In genomic region chr4:77711469-77711868, GRCh38 we compare ENCODE assay signal across 14 cellular contexts.
"Had no signal": no experiment of that assay in that cellular context is flagged by ENCODE, and none has a peak within 500 bp of the region (broad histone marks: within the 10 kb centered on the region; RNA-seq: fewer than 3 reads in every experiment).

No MANE protein-coding gene starts in this region.

- H3K27me3 Mint-ChIP-seq: activated naive CD8-positive, alpha-beta T cell treated with anti-CD3 and anti-CD28 coated beads, Interleukin-2, amount 10 ng/mL, durations not matched to agents 7 days and 5 days; stimulated activated naive B cell treated with anti-CD40 and anti-IgM and Interleukin-4, amounts not matched to agents 10 μg/mL and 1 μg/mL and 100 μg/mL, for 72 hours had no signal

- H3K9me3 Mint-ChIP-seq: activated T-helper 2 cell treated with anti-CD3 and anti-CD28 coated beads, Interferon-gamma antibody, Interleukin-2, Interleukin-4, amounts not matched to agents 10 μg/mL and 5 μg/mL and 100 μg/mL, durations not matched to agents 14 hours and 24 hours and 36 hours; T-helper 1 cell treated with Interleukin-12 subunit alpha and Interleukin-12 subunit beta and Interleukin-4 antibody, amounts not matched to agents 30 μg/mL and 1 μg/mL, for 36 hours had no signal

- H3K4me3 Mint-ChIP-seq: activated naive CD8-positive, alpha-beta T cell treated with anti-CD3 and anti-CD28 coated beads, Interleukin-2, amount 10 ng/mL, durations not matched to agents 7 days and 5 days; stimulated activated naive B cell treated with anti-CD40 and anti-IgM and Interleukin-4, amounts not matched to agents 10 μg/mL and 1 μg/mL and 100 μg/mL, for 72 hours; T-helper 1 cell treated with Interleukin-12 subunit alpha and Interleukin-12 subunit beta and Interleukin-4 antibody, amounts not matched to agents 30 μg/mL and 1 μg/mL, for 36 hours had no signal

- H3K36me3 ChIP-seq: esophagus muscularis mucosa had no signal

- H3K4me3 ChIP-seq: esophagus muscularis mucosa, psoas muscle, spleen had no signal

- H3K27ac ChIP-seq: esophagus muscularis mucosa, psoas muscle, spleen had no signal

- H3K27ac Mint-ChIP-seq: activated naive CD8-positive, alpha-beta T cell treated with anti-CD3 and anti-CD28 coated beads, Interleukin-2, amount 10 ng/mL, durations not matched to agents 7 days and 5 days; activated T-helper 2 cell treated with anti-CD3 and anti-CD28 coated beads, Interferon-gamma antibody, Interleukin-2, Interleukin-4, amounts not matched to agents 10 μg/mL and 5 μg/mL and 100 μg/mL, durations not matched to agents 14 hours and 24 hours and 36 hours; stimulated activated naive B cell treated with anti-CD40 and anti-IgM and Interleukin-4, amounts not matched to agents 10 μg/mL and 1 μg/mL and 100 μg/mL, for 72 hours; T-helper 1 cell treated with Interleukin-12 subunit alpha and Interleukin-12 subunit beta and Interleukin-4 antibody, amounts not matched to agents 30 μg/mL and 1 μg/mL, for 36 hours had no signal

- ATAC-seq: left cardiac atrium; psoas muscle; sciatic nerve; stimulated activated naive B cell treated with anti-CD40 and anti-IgM and Interleukin-4, amounts not matched to agents 10 μg/mL and 1 μg/mL and 100 μg/mL, for 72 hours had no signal

- H3K4me1 ChIP-seq: psoas muscle, spleen had no signal

- H3K9me3 ChIP-seq: esophagus muscularis mucosa, psoas muscle, spleen had no signal

- DNase-seq: activated CD4-positive, alpha-beta T cell treated with anti-CD3 and anti-CD28 coated beads, Interleukin-2, amount 50 U/mL, for 1 hour; activated naive CD8-positive, alpha-beta T cell treated with anti-CD3 and anti-CD28 coated beads, Interleukin-2, amount 10 ng/mL, durations not matched to agents 7 days and 5 days; activated T-cell treated with anti-CD3 and anti-CD28 coated beads for 4 hours; aorta; left cardiac atrium; psoas muscle; spleen; stimulated activated CD4-positive, alpha-beta T cell treated with anti-CD3 and anti-CD28 coated beads, Interleukin-1b, Interleukin-23, amount 100 ng/mL, for 48 hours; stimulated activated naive B cell treated with anti-CD40 and anti-IgM and Interleukin-4, amounts not matched to agents 10 μg/mL and 1 μg/mL and 100 μg/mL, for 72 hours; trophoblast cell had no signal

- H3K27me3 ChIP-seq: esophagus muscularis mucosa, spleen had no signal
